19 cellular contexts compared by ENCODE assay signal in the genomic region with DNA sequence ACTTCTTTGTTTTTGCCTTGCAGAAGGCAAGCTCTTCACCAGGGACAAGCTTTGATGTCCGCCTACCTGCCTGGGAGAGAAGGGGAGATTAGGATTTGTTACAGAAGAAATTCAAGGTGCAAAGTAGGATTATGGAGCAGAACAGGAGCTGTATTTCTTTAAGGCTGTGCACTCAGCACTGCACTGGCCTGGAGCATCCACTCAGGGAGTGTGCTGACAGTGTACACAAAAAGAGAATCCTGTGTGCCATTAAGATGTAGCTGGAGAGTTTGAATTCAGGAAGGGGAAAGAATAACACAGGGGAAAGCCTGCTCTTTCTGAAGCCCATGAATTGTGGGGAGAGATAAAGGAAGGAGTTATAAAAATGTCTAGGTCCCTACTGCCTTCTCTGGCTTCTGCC.
"Had no signal": no experiment of that assay in that cellular context is flagged by ENCODE, and none has a peak within 500 bp of the region (broad histone marks: within the 10 kb centered on the region; RNA-seq: fewer than 3 reads in every experiment).

No MANE protein-coding gene starts in this region.

- H3K4me1 ChIP-seq: SJSA1 had no signal

- H3K4me3 ChIP-seq: SJSA1, SK-N-MC had no signal

- DNase-seq: KBM-7, NCI-H1048, NCI-H1105, NCI-H1436 treated with DMSO at 0.1 percent for 48 hours, NCI-H187, NCI-H2029, NCI-H2081 treated with DMSO at 0.1 percent for 48 hours, NCI-H2171, NCI-H226, NCI-H446, NCI-H510A, NCI-H524 treated with DMSO at 0.1 percent for 48 hours, NCI-H82, Right ventricle myocardium superior, RPMI8226, SIG-M5 had no signal

- H3K27ac ChIP-seq: SJSA1, SK-N-MC had no signal

- H3K36me3 ChIP-seq: SJSA1 had no signal

- FAIRE-seq: RCC 7860 had no signal

- H3K9me3 ChIP-seq: SJSA1 had no signal
